ENCODE assay signal across 8 cellular contexts in the genomic region with DNA sequence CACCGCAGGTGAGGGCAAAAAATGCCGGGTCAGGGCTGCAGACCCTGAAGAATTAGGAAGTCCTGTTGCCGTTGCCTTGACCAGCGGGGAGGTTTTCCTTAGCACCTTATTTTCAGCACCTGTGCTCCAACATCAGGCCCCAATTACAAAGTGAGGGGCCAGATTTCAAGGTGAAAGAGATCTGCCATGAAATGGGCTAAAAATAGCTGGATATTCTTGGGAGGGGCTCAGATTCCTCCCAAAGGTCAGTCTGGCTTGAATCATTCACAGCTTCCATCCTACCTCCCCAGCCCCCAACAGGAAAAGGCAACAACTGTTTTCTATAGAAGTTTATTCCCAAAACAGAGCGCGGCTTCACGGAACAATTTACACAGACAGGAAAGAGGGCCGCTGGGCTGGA. TPM values are rescaled to one million over a fixed set of nuclear protein-coding genes. Genes with fewer than 3 reads are reported as not detected.
DNase-seq lines count a peak whose midpoint lies in the region; ATAC-seq, FAIRE-seq and TF ChIP-seq lines count a peak whose summit lies in the region.

No MANE protein-coding gene starts in this region.

- no peaks in the 10 kb centered on the region for H3K27me3 Mint-ChIP-seq in Calu3 (ENCODE audit: unreplicated experiment)

- POLR2A ChIA-PET in RWPE1 (lab: Yijun Ruan, JAX; ENCODE audit: low non-redundant PET), result no interaction called here

- peak overlapping the region; percentile 66 to 96 (median 90) for H3K4me3 ChIP-seq in esophagus squamous epithelium
- peak overlapping the region; percentile 62 to 94 (median 81) for H3K4me3 ChIP-seq in pancreas

- 39 to 46% methylated on average over 5 to 8 of the region's 8 CpGs for WGBS in esophagus squamous epithelium, 2 donors
- 42 to 46% methylated on average over 8 of the region's 8 CpGs for WGBS in pancreas, 2 donors

- in situ Hi-C loops in GM13977 (cut with MboI; ENCODE audit: low pct_unique_long_range_greater_than_20kb, low sequenced_read_pairs, unreplicated experiment), result no loop called here

- H3K27ac ChIP-seq in RWPE1, result peak overlapping the region; percentile 89
- peak overlapping the region; percentile 56 to 88 (median 86) for H3K27ac ChIP-seq in esophagus squamous epithelium
- peak overlapping the region in 1 of 4 donors; percentile 44 for H3K27ac ChIP-seq in pancreas

- H3K9me3 ChIP-seq in esophagus squamous epithelium, result no peaks in the 10 kb centered on the region
- no peaks in the 10 kb centered on the region for H3K9me3 ChIP-seq in pancreas

- no peak for DNase-seq in Calu3
- no peak for DNase-seq in RWPE1 (ENCODE audit: low spot score)
- no peak for DNase-seq in esophagus squamous epithelium (lab: John Stamatoyannopoulos, UW)
- no peak for DNase-seq in pancreas
- no peak for DNase-seq in NCI-H82 treated with DMSO at 0.1 percent for 48 hours (lab: John Stamatoyannopoulos, UW; ENCODE audit: unreplicated experiment)
- no peak for DNase-seq in stimulated activated CD4-positive, alpha-beta T cell treated with anti-CD3 and anti-CD28 coated beads, Interleukin-4, amount 100 ng/mL, for 4 hours
- DNase-seq in GM13977 (ENCODE audit: low spot score), result no peak

- peaks cover 15 to 35% (median 19%) of the 10 kb centered on the region in 3 donors for H3K4me1 ChIP-seq in esophagus squamous epithelium
- peaks cover 0 to 6% (median 0%) of the 10 kb centered on the region in 3 donors for H3K4me1 ChIP-seq in pancreas

- ATAC-seq in pancreas (no peak), GM21367 (IDR thresholded peaks at IDR 0.05; ENCODE audit: unreplicated experiment) (no peak)

- BruUV-seq in Calu3 (replicated peaks; lab: Mats Ljungman, UMichigan), result no TSS peak

- intact Hi-C loops in Calu3 (cut with micrococcal nuclease; ENCODE audit: unreplicated experiment) (no loop called here), esophagus squamous epithelium (cut with DNase I) (no loop called here), pancreas (cut with DNase I) (no loop called here)

- H3K36me3 Mint-ChIP-seq in Calu3 (ENCODE audit: insufficient read depth, unreplicated experiment), result peaks cover 40% of the 10 kb centered on the region

- no peaks in the 10 kb centered on the region for H3K9me3 Mint-ChIP-seq in Calu3 (ENCODE audit: low read depth, unreplicated experiment)

- TF ChIP-seq CTCF in Calu3 (IDR thresholded peaks at IDR 0.05; ENCODE audit: unreplicated experiment) (no peak), RWPE1 (conservative IDR thresholded peaks at IDR 0.05; ENCODE audit: low read depth) (no peak), esophagus squamous epithelium (IDR thresholded peaks at IDR 0.05) (no peak), pancreas (IDR thresholded peaks at IDR 0.05) (no peak), GM13977 (IDR thresholded peaks at IDR 0.05; ENCODE audit: extremely low read depth, insufficient read depth, missing control alignments) (no peak)

- H3K36me3 ChIP-seq in esophagus squamous epithelium (peaks cover 0 to 26% (median 0%) of the 10 kb centered on the region in 3 donors), pancreas (no peaks in the 10 kb centered on the region)

- CTCF ChIA-PET in Calu3 (lab: Charles Lee), result interaction anchor here (1.3 to 1.9 kb wide), 3 partner anchors 50 to 163 kb away, joined by 4 to 7 read pairs (median 4); no protein-coding TSS in a partner anchor
- CTCF ChIA-PET in RWPE1 (lab: Yijun Ruan, JAX), result interaction anchor here (0.5 to 2.5 kb wide), 3 partner anchors 11 to 809 kb away, joined by 3 to 12 read pairs (median 4); no protein-coding TSS in a partner anchor

- no peak for TF ChIP-seq POLR2A in esophagus squamous epithelium (IDR thresholded peaks at IDR 0.05)

- H3K27me3 ChIP-seq in esophagus squamous epithelium, result no peaks in the 10 kb centered on the region
- H3K27me3 ChIP-seq in pancreas, result no peaks in the 10 kb centered on the region

- H3K27ac Mint-ChIP-seq in Calu3 (ENCODE audit: unreplicated experiment), result no peak overlapping the region

- H3K4me1 Mint-ChIP-seq in Calu3 (ENCODE audit: low read depth, unreplicated experiment), result no peaks in the 10 kb centered on the region

- peak overlapping the region; percentile 72 for H3K4me3 Mint-ChIP-seq in Calu3 (ENCODE audit: low read depth, unreplicated experiment)

- no peak for FAIRE-seq in pancreas (lab: Jason Lieb, UNC)

RNA-seq across cellular contexts. Expression of a gene that starts 0.9 kb away (rescaled TPM):
- total RNA-seq in Calu3 (2022), result 21.6 and 27.0 TPM in 2 replicates
- total RNA-seq in esophagus squamous epithelium, result 1 to 10 TPM; 7.7 to 9.4 (median 9.0) TPM
- 10 to 100 TPM in 2 of 6 donors, 1 to 10 TPM in 4; 6.2 to 15.9 (median 8.9) TPM for total RNA-seq in pancreas
- polyA plus RNA-seq in pancreas, result 10 to 100 TPM; 25.2 to 32.1 TPM

RNA-seq across cellular contexts. Expression of a gene that starts 14.6 kb away (rescaled TPM):
- total RNA-seq in Calu3 (2022) (not detected in 2 replicates), esophagus squamous epithelium (not detected), pancreas (not detected)
- not detected for polyA plus RNA-seq in pancreas

RNA-seq across cellular contexts. Expression of a gene that starts 26.5 kb away (rescaled TPM):
- 24.9 and 28.5 TPM in 2 replicates for total RNA-seq in Calu3 (2022)
- under 1 TPM; 0.31 to 0.76 (median 0.45) TPM for total RNA-seq in esophagus squamous epithelium
- total RNA-seq in pancreas, result 1 to 10 TPM in 4 of 6 donors, under 1 TPM in 2; 0.51 to 1.8 (median 1.1) TPM
- 10 to 100 TPM in 1 of 2 donors, 1 to 10 TPM in 1; 6.3 to 13.9 TPM for polyA plus RNA-seq in pancreas

RNA-seq across cellular contexts. Expression of a gene that starts 26.7 kb away (rescaled TPM):
- total RNA-seq in Calu3 (2022) (196 and 207 TPM in 2 replicates), esophagus squamous epithelium (100 to 1,000 TPM; 213 to 471 (median 356) TPM), pancreas (100 to 1,000 TPM in 3 of 6 donors, 10 to 100 TPM in 3; 78.6 to 113 (median 97.4) TPM)
- 100 to 1,000 TPM in 1 of 2 donors, 10 to 100 TPM in 1; 89.5 to 110 TPM for polyA plus RNA-seq in pancreas

RNA-seq across cellular contexts. Expression of a gene that starts 41.0 kb away (rescaled TPM):
- total RNA-seq in Calu3 (2022) (8.6 and 13.9 TPM in 2 replicates), esophagus squamous epithelium (100 to 1,000 TPM in 1 of 4 donors, 10 to 100 TPM in 3; 52.8 to 125 (median 69.0) TPM), pancreas (1 to 10 TPM in 2 of 6 donors, under 1 TPM in 4; 0.41 to 3.2 (median 0.79) TPM)
- 10 to 100 TPM in 1 of 2 donors, 1 to 10 TPM in 1; 9.9 to 12.6 TPM for polyA plus RNA-seq in pancreas
